In genomic region chr10:104337527-104337984, GRCh38 we compare ENCODE assay signal across 8 cellular contexts. TPM values are rescaled to one million over a fixed set of nuclear protein-coding genes. Genes with fewer than 3 reads are reported as not detected.
A peak's percentile ranks its signal among the peaks of the same experiment; 100 is the strongest.
DNase-seq lines count a peak whose midpoint lies in the region; ATAC-seq, FAIRE-seq and TF ChIP-seq lines count a peak whose summit lies in the region.

No MANE protein-coding gene starts in this region.

- intact Hi-C loops in activated CD4-positive, alpha-beta memory T cell treated with anti-CD3 and anti-CD28 coated beads for 36 hours (cut with micrococcal nuclease), result loop anchor here (5.0 kb wide), 2 partner anchors 45 to 420 kb away; partner anchors contain the start of gene STN1
- intact Hi-C loops in Right ventricle myocardium superior (cut with DNase I), result loop anchor here (5.0 kb wide), 1 partner anchor 35 kb away; no protein-coding TSS in a partner anchor

- H3K9me3 Mint-ChIP-seq in activated CD4-positive, alpha-beta memory T cell treated with anti-CD3 and anti-CD28 coated beads for 36 hours, result no peaks in the 10 kb centered on the region
- no peaks in the 10 kb centered on the region for H3K9me3 Mint-ChIP-seq in progenitor cell of endocrine pancreas (ENCODE audit: low read depth)

- no peak for TF ChIP-seq CTCF in progenitor cell of endocrine pancreas (IDR thresholded peaks at IDR 0.05; ENCODE audit: unreplicated experiment)

- H3K4me3 Mint-ChIP-seq in activated CD4-positive, alpha-beta memory T cell treated with anti-CD3 and anti-CD28 coated beads for 36 hours, result peak overlapping the region; percentile 82
- H3K4me3 Mint-ChIP-seq in progenitor cell of endocrine pancreas (ENCODE audit: low read depth), result peak overlapping the region; percentile 96

- FAIRE-seq in GM12892 (lab: Jason Lieb, UNC), result no peak

- H3K4me1 Mint-ChIP-seq in activated CD4-positive, alpha-beta memory T cell treated with anti-CD3 and anti-CD28 coated beads for 36 hours (ENCODE audit: low read depth), result peaks cover 54% of the 10 kb centered on the region
- peaks cover 18% of the 10 kb centered on the region for H3K4me1 Mint-ChIP-seq in progenitor cell of endocrine pancreas (ENCODE audit: low read depth)

- POLR2A ChIA-PET in activated CD4-positive, alpha-beta memory T cell treated with anti-CD3 and anti-CD28 coated beads for 36 hours (lab: Charles Lee), result interaction anchor here (0.6 to 2.4 kb wide), 10 partner anchors 8 to 69 kb away, joined by 3 to 22 read pairs (median 4); partner anchors contain the start of gene GSTO2

- H3K36me3 Mint-ChIP-seq in activated CD4-positive, alpha-beta memory T cell treated with anti-CD3 and anti-CD28 coated beads for 36 hours, result peaks cover 10% of the 10 kb centered on the region
- H3K36me3 Mint-ChIP-seq in progenitor cell of endocrine pancreas (ENCODE audit: insufficient read depth), result no peaks in the 10 kb centered on the region

- CTCF ChIA-PET in activated CD4-positive, alpha-beta memory T cell treated with anti-CD3 and anti-CD28 coated beads for 36 hours (lab: Charles Lee), result interaction anchor here (0.7 to 6.2 kb wide), 9 partner anchors 8 to 63 kb away, joined by 3 to 82 read pairs (median 10); partner anchors contain the start of gene CFAP58

- no peaks in the 10 kb centered on the region for H3K27me3 Mint-ChIP-seq in activated CD4-positive, alpha-beta memory T cell treated with anti-CD3 and anti-CD28 coated beads for 36 hours
- H3K27me3 Mint-ChIP-seq in progenitor cell of endocrine pancreas, result peaks cover 25% of the 10 kb centered on the region

- DNase-seq in GDM1 (lab: John Stamatoyannopoulos, UW), result peak; percentile 19
- DNase-seq in HT-29 (ENCODE audit: low spot score), result peak; percentile 61
- DNase-seq in activated CD4-positive, alpha-beta memory T cell treated with anti-CD3 and anti-CD28 coated beads for 36 hours, result no peak
- DNase-seq in Right ventricle myocardium superior, result peak; percentile 65
- peak; percentile 37 for DNase-seq in progenitor cell of endocrine pancreas (ENCODE audit: low spot score, unreplicated experiment)
- no peak for DNase-seq in GM12892 (ENCODE audit: insufficient read length)
- no peak for DNase-seq in DMS114 treated with DMSO at 0.1 percent for 48 hours (lab: John Stamatoyannopoulos, UW; ENCODE audit: unreplicated experiment)

- ATAC-seq in GM21447 (IDR thresholded peaks at IDR 0.05; ENCODE audit: unreplicated experiment) (peak; percentile 41), Right ventricle myocardium superior (ENCODE audit: poor library complexity) (peak; percentile 34)

- TF ChIP-seq POLR2A in GM12892 (IDR thresholded peaks at IDR 0.05; ENCODE audit: low read depth, low read length), result no peak

- H3K27ac Mint-ChIP-seq in activated CD4-positive, alpha-beta memory T cell treated with anti-CD3 and anti-CD28 coated beads for 36 hours, result peak overlapping the region; percentile 90
- no peak overlapping the region for H3K27ac Mint-ChIP-seq in progenitor cell of endocrine pancreas

RNA-seq across cellular contexts. Expression of gene ITPRIP, which starts 0.7 kb away (rescaled TPM):
- 1.9 and 2.4 TPM in 2 replicates for total RNA-seq in HT-29 (2014; rRNA removed; shearing (Covaris generic))
- 10 to 100 TPM; 15.6 to 16.6 TPM for total RNA-seq in activated CD4-positive, alpha-beta memory T cell treated with anti-CD3 and anti-CD28 coated beads for 36 hours
- total RNA-seq in Right ventricle myocardium superior, result 29.1 TPM
- 6.1 and 7.0 TPM in 2 replicates for total RNA-seq in progenitor cell of endocrine pancreas
- polyA plus RNA-seq in GM12892 (2012; ENCODE audit: missing spikeins), result 2.7 TPM

RNA-seq across cellular contexts. Expression of gene CFAP58, which starts 16.1 kb away (rescaled TPM):
- 0.03 TPM in 1 of 2 replicates, not detected in the other for total RNA-seq in HT-29 (2014; rRNA removed; shearing (Covaris generic))
- total RNA-seq in activated CD4-positive, alpha-beta memory T cell treated with anti-CD3 and anti-CD28 coated beads for 36 hours, result under 1 TPM; 0.31 to 0.88 TPM
- 2.2 TPM for total RNA-seq in Right ventricle myocardium superior
- 0.24 and 0.29 TPM in 2 replicates for total RNA-seq in progenitor cell of endocrine pancreas
- polyA plus RNA-seq in GM12892 (2012; ENCODE audit: missing spikeins), result 0.19 TPM

Comparison
In these comparisons a context has a peak if more than half of its experiments do, and no peak if none do; other contexts are left out.
1. DNase-seq: peak in GDM1 (single experiment), HT-29 (single experiment), Right ventricle myocardium superior (single experiment) and progenitor cell of endocrine pancreas (single experiment); none in activated CD4-positive, alpha-beta memory T cell treated with anti-CD3 and anti-CD28 coated beads for 36 hours (single experiment), GM12892 (single experiment) and DMS114 treated with DMSO at 0.1 percent for 48 hours (single experiment).